Comparison of ENCODE assay signal across 24 cellular contexts in the genomic region with DNA sequence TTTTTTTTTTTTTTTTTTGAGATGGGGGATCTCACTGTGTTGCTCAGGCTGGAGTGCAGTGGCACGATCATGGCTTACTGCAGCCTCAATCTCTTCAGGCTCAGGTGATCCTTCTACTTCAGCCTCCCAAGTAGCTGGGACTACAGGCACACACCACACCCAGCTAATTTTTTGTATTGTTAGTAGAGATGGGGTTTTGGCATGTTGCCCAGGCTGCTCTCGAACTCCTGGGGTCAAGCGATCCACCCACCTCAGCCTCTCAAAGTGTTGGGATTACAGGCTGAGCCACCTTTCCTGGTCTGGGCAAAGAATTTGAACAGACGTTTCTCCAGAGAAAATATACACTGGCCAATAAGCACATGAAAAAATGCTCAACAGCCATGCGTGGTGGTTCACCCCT. TPM values are rescaled to one million over a fixed set of nuclear protein-coding genes. Genes with fewer than 3 reads are reported as not detected.
"Had no signal": no experiment of that assay in that cellular context is flagged by ENCODE, and none has a peak within 500 bp of the region (broad histone marks: within the 10 kb centered on the region; RNA-seq: fewer than 3 reads in every experiment).

No MANE protein-coding gene starts in this region.

- H3K27me3 ChIP-seq: ascending aorta, gastrocnemius medialis, neutrophil, right lobe of liver, stomach, vagina had no signal

- H2AFZ ChIP-seq: parathyroid adenoma had no signal

- H3K27ac Mint-ChIP-seq: activated CD4-positive, alpha-beta T cell treated with anti-CD3 and anti-CD28 coated beads, Interleukin-2, amount 10 ng/mL, durations not matched to agents 24 days and 14 days; natural killer cell treated with Interleukin-12 subunit alpha and Interleukin-12 subunit beta and Interleukin-15 and Interleukin-18, amount 100 ng/mL, for 72 hours had no signal

- ATAC-seq: activated T-cell treated with anti-CD3 and anti-CD28 coated beads, Interleukin-2, amount 50 U/mL, for 4 hours; esophagus mucosa; gastrocnemius medialis; left lobe of liver; natural killer cell treated with Interleukin-12 subunit alpha and Interleukin-12 subunit beta and Interleukin-15 and Interleukin-18, amount 100 ng/mL, for 72 hours; right lobe of liver; stimulated activated effector memory CD8-positive, alpha-beta T cell treated with anti-CD3 and anti-CD28 coated beads, Interleukin-12 subunit alpha, Interleukin-12 subunit beta, amount 100 ng/mL, for 72 hours had no signal

- H3K4me3 Mint-ChIP-seq: activated CD4-positive, alpha-beta T cell treated with anti-CD3 and anti-CD28 coated beads, Interleukin-2, amount 10 ng/mL, durations not matched to agents 24 days and 14 days; activated T-cell treated with anti-CD3 and anti-CD28 coated beads, Interleukin-2, amount 50 U/mL, for 4 hours; natural killer cell treated with Interleukin-12 subunit alpha and Interleukin-12 subunit beta and Interleukin-15 and Interleukin-18, amount 100 ng/mL, for 72 hours; stimulated activated effector memory CD8-positive, alpha-beta T cell treated with anti-CD3 and anti-CD28 coated beads, Interleukin-12 subunit alpha, Interleukin-12 subunit beta, amount 100 ng/mL, for 72 hours had no signal

- H3K27ac ChIP-seq: ascending aorta, coronary artery, gastrocnemius medialis, parathyroid adenoma, right lobe of liver, stomach, vagina had no signal

- H3K9me3 Mint-ChIP-seq: activated CD4-positive, alpha-beta T cell treated with anti-CD3 and anti-CD28 coated beads, Interleukin-2, amount 10 ng/mL, durations not matched to agents 24 days and 14 days; activated T-cell treated with anti-CD3 and anti-CD28 coated beads, Interleukin-2, amount 50 U/mL, for 4 hours; natural killer cell treated with Interleukin-12 subunit alpha and Interleukin-12 subunit beta and Interleukin-15 and Interleukin-18, amount 100 ng/mL, for 72 hours; stimulated activated effector memory CD8-positive, alpha-beta T cell treated with anti-CD3 and anti-CD28 coated beads, Interleukin-12 subunit alpha, Interleukin-12 subunit beta, amount 100 ng/mL, for 72 hours had no signal

- H3K9me3 ChIP-seq: ascending aorta, gastrocnemius medialis, neutrophil, right lobe of liver, stomach, vagina had no signal

- H3K4me1 ChIP-seq: parathyroid adenoma had no signal

- H3K9ac ChIP-seq: parathyroid adenoma had no signal

- DNase-seq: activated CD4-positive, alpha-beta T cell treated with anti-CD3 and anti-CD28 coated beads, Interleukin-2, amount 10 ng/mL, durations not matched to agents 24 days and 14 days; activated CD8-positive, alpha-beta memory T cell treated with anti-CD3 and anti-CD28 coated beads, Interleukin-2, amount 50 U/mL, for 4 hours; activated naive CD4-positive, alpha-beta T cell treated with anti-CD3 and anti-CD28 coated beads, Interleukin-2, amount 50 U/mL, for 16 hours; activated T-cell treated with anti-CD3 and anti-CD28 coated beads, Interleukin-2, amount 50 U/mL, for 4 hours; effector CD4-positive, alpha-beta T cell; gastrocnemius medialis; head of caudate nucleus; kidney; right lobe of liver; small intestine; stimulated activated CD4-positive, alpha-beta T cell treated with anti-CD3 and anti-CD28 coated beads, Interleukin-15, amount 100 ng/mL, for 24 hours; stimulated activated CD4-positive, alpha-beta T cell treated with anti-CD3 and anti-CD28 coated beads, Interleukin-4, amount 100 ng/mL, for 24 hours; stomach; trophoblast cell had no signal

- H3K4me3 ChIP-seq: ascending aorta, coronary artery, gastrocnemius medialis, lung, right lobe of liver, stomach, vagina had no signal

- H3K27me3 Mint-ChIP-seq: activated CD4-positive, alpha-beta T cell treated with anti-CD3 and anti-CD28 coated beads, Interleukin-2, amount 10 ng/mL, durations not matched to agents 24 days and 14 days; natural killer cell treated with Interleukin-12 subunit alpha and Interleukin-12 subunit beta and Interleukin-15 and Interleukin-18, amount 100 ng/mL, for 72 hours had no signal

RNA-seq across cellular contexts. Expression of a gene that starts 27.3 kb away (rescaled TPM):
- total RNA-seq: ascending aorta had no signal
